In the genomic region with DNA sequence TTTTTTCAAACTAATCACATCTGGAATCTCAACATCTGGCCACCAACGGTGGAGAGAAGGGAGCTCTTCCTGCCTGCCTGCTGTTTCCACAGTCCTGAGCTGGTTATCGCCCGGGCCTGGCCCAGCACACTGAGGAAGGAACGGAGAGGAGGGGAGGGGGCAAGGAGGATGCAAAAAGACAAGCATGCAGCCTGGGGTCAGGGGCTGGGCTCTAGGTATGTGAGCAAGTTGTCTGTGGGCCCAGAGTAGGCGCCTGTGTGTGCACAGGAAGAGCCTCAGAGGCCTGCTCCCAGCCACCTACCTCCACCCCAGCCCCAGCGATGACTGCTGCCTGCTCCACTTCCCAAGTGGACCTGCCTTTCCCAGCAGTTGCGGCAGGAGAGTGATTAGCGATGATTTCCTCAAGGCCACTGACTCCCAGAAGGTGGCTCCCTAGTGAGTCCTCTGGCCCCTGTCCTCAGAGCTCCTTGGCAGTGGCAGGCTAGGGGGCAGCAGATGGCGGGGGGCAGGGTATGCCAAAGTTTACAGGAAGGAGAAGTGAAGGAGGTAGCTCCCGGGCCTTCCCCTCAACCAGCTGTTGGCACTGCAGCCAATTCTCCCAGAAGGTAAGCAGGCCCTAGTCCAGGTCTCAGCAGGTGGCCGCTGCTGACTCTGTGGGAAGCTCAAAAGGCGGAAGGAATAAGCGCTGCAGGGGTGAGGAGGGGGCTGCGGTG, we compare ENCODE assay signal across 1 cellular context.
TF ChIP-seq lines count a peak whose summit lies in the region.

No MANE protein-coding gene starts in this region.

TF ChIP-seq in liver, 16 proteins besides CTCF, POLR2A, EP300 and RAD21 (continued from another document):
- TF ChIP-seq, protein P1, sequence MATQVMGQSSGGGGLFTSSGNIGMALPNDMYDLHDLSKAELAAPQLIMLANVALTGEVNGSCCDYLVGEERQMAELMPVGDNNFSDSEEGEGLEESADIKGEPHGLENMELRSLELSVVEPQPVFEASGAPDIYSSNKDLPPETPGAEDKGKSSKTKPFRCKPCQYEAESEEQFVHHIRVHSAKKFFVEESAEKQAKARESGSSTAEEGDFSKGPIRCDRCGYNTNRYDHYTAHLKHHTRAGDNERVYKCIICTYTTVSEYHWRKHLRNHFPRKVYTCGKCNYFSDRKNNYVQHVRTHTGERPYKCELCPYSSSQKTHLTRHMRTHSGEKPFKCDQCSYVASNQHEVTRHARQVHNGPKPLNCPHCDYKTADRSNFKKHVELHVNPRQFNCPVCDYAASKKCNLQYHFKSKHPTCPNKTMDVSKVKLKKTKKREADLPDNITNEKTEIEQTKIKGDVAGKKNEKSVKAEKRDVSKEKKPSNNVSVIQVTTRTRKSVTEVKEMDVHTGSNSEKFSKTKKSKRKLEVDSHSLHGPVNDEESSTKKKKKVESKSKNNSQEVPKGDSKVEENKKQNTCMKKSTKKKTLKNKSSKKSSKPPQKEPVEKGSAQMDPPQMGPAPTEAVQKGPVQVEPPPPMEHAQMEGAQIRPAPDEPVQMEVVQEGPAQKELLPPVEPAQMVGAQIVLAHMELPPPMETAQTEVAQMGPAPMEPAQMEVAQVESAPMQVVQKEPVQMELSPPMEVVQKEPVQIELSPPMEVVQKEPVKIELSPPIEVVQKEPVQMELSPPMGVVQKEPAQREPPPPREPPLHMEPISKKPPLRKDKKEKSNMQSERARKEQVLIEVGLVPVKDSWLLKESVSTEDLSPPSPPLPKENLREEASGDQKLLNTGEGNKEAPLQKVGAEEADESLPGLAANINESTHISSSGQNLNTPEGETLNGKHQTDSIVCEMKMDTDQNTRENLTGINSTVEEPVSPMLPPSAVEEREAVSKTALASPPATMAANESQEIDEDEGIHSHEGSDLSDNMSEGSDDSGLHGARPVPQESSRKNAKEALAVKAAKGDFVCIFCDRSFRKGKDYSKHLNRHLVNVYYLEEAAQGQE (IDR thresholded peaks at IDR 0.05) = no peak
